Comparison of ENCODE assay signal across 8 cellular contexts in the genomic region with DNA sequence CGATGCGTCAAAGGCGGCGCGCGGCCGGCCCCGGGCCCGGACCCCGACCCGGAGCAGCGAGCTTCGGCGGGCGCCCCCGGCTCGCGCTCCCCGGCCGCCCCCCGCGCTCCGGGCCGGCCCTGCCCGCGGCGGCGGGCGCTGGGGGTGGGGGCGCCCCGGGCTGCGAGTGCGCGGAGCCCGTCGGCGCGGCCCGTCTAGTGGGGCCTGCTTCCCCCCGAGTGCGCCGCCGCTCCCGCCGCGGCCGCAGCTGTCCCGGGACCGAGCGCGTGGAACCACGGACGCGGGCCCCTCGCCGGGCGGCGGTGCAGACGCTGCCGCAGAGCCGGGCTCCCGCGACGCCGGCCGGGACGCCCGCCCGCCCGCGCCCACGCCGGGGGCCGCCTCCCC. TPM values are rescaled to one million over a fixed set of nuclear protein-coding genes. Genes with fewer than 3 reads are reported as not detected.
DNase-seq lines count a peak whose midpoint lies in the region; ATAC-seq, FAIRE-seq and TF ChIP-seq lines count a peak whose summit lies in the region.

No MANE protein-coding gene starts in this region.

- no peaks in the 10 kb centered on the region for H3K9me1 ChIP-seq in keratinocyte (ENCODE audit: control insufficient read depth, extremely low read depth, insufficient read depth, low read length)

- CTCF ChIA-PET in WTC11 (lab: Charles Lee), result interaction anchor here (1.5 to 3.3 kb wide), 3 partner anchors 133 to 146 kb away, joined by 3 to 32 read pairs (median 11); no protein-coding TSS in a partner anchor

- no peak overlapping the region for H2AFZ ChIP-seq in keratinocyte (ENCODE audit: control insufficient read depth, low read length)

- H3K4me1 ChIP-seq in keratinocyte (ENCODE audit: control insufficient read depth, extremely low read depth, insufficient read depth, low read length) (peaks cover 27% of the 10 kb centered on the region), tibial nerve (peaks cover 0 to 54% (median 37%) of the 10 kb centered on the region in 4 donors)

- TF ChIP-seq EP300 in tibial nerve (IDR thresholded peaks at IDR 0.05), result no peak

- H3K9me3 ChIP-seq in keratinocyte (ENCODE audit: control insufficient read depth, low read depth, low read length), result no peaks in the 10 kb centered on the region
- no peaks in the 10 kb centered on the region for H3K9me3 ChIP-seq in tibial nerve

- peaks cover 41% of the 10 kb centered on the region for H3K4me1 Mint-ChIP-seq in WTC11

- WGBS in tibial nerve, 2 donors, result 2% methylated on average over 18 of the region's 74 CpGs; no CpG with 5 or more reads in 1 of the 2 donors

- dilution Hi-C loops in keratinocyte (cut with MboI; ENCODE audit: extremely low pct_ligation_motif_present, low sequenced_read_pairs), result no loop called here

- H3K27me3 Mint-ChIP-seq in WTC11 (ENCODE audit: low read depth), result peaks cover 32% of the 10 kb centered on the region

- H3K27ac ChIP-seq in keratinocyte (ENCODE audit: control insufficient read depth, insufficient read depth, low read length), result no peak overlapping the region
- H3K27ac ChIP-seq in tibial nerve, result peak overlapping the region in 2 of 4 donors; percentile 70 to 87

- H3K4me3 Mint-ChIP-seq in WTC11, result peak overlapping the region; percentile 72

- no peak overlapping the region for H3K9ac ChIP-seq in keratinocyte (ENCODE audit: control insufficient read depth, extremely low read depth, insufficient read depth, low read length)

- H3K79me2 ChIP-seq in keratinocyte (ENCODE audit: control insufficient read depth, insufficient read depth, low read length), result peaks cover 13% of the 10 kb centered on the region

- DNase-seq in left cardiac atrium (peak; percentile 28), Right ventricle myocardium superior (no peak), WTC11 (ENCODE audit: low spot score) (no peak), keratinocyte (ENCODE audit: low read depth, low spot score) (no peak), tibial nerve (ENCODE audit: low spot score in 2 of 2) (no peak), GDM1 (lab: John Stamatoyannopoulos, UW) (no peak), G401 (ENCODE audit: low spot score) (no peak), H4 (ENCODE audit: low spot score) (no peak)

- TF ChIP-seq POLR2A in tibial nerve (IDR thresholded peaks at IDR 0.05), result no peak

- intact Hi-C loops in left cardiac atrium (cut with DNase I), result loop anchor here in 1 of 2 donors (5.0 to 10.0 kb wide), 2 partner anchors 134 to 139 kb away; no protein-coding TSS in a partner anchor
- intact Hi-C loops in Right ventricle myocardium superior (cut with DNase I), result loop anchor here (10.0 kb wide), 1 partner anchor 121 kb away; no protein-coding TSS in a partner anchor

- peaks cover 3% of the 10 kb centered on the region; the same call in 1 of the 2 replicates for H3K36me3 Mint-ChIP-seq in WTC11

- peak overlapping the region; percentile 46 to 64 (median 57) for H3K4me3 ChIP-seq in keratinocyte (ENCODE audit: control insufficient read depth in 2 of 3, extremely low read depth in 1 of 3, insufficient read depth in 2 of 3, low read depth in 1 of 3, low read length in 3 of 3)
- peak overlapping the region; percentile 51 to 89 (median 82) for H3K4me3 ChIP-seq in tibial nerve

- no peaks in the 10 kb centered on the region for H3K27me3 ChIP-seq in keratinocyte (ENCODE audit: control insufficient read depth, extremely low read depth, insufficient read depth, low read length)
- no peaks in the 10 kb centered on the region for H3K27me3 ChIP-seq in tibial nerve

- in situ Hi-C loops in G401 (cut with HindIII; ENCODE audit: low sequenced_read_pairs), result no loop called here

- no peak for ATAC-seq in left cardiac atrium
- ATAC-seq in Right ventricle myocardium superior (ENCODE audit: poor library complexity), result no peak
- ATAC-seq in WTC11, result no peak

- H3K36me3 ChIP-seq in keratinocyte (ENCODE audit: control insufficient read depth in 2 of 2, extremely low read depth in 1 of 2, insufficient read depth in 2 of 2, low read length in 2 of 2) (peaks cover 0 to 3% of the 10 kb centered on the region in 2 experiments), tibial nerve (peaks cover 0 to 10% (median 0%) of the 10 kb centered on the region in 3 donors)

- no peak overlapping the region for H3K27ac Mint-ChIP-seq in WTC11

- TF ChIP-seq CTCF in WTC11 (IDR thresholded peaks at IDR 0.05) (no peak), keratinocyte (optimal IDR thresholded peaks at IDR 0.05 in 1 of 3, IDR thresholded peaks at IDR 0.05 in 1 of 3, conservative IDR thresholded peaks at IDR 0.05 in 1 of 3; ENCODE audit: extremely low read depth in 1 of 3, insufficient read depth in 2 of 3, low read length in 3 of 3) (no peak), tibial nerve (IDR thresholded peaks at IDR 0.05) (no peak)

- POLR2A ChIA-PET in WTC11 (lab: Charles Lee), result interaction anchor here (0.7 to 2.1 kb wide), 2 partner anchors 68 to 158 kb away, joined by 3 to 4 read pairs; no protein-coding TSS in a partner anchor

- no peak overlapping the region for H3K4me2 ChIP-seq in keratinocyte (ENCODE audit: control insufficient read depth, extremely low read depth, insufficient read depth, low read depth, low read length)

- H3K9me3 Mint-ChIP-seq in WTC11, result no peaks in the 10 kb centered on the region

- FAIRE-seq in keratinocyte (lab: Jason Lieb, UNC), result no peak

- no peaks in the 10 kb centered on the region for H4K20me1 ChIP-seq in keratinocyte (ENCODE audit: control insufficient read depth, extremely low read depth, insufficient read depth, low read length)

TF ChIP-seq in WTC11, 78 proteins besides CTCF, POLR2A, EP300 and RAD21 (continues in another document):
- TF ChIP-seq ZNF396 (CRISPR knock-in tag; IDR thresholded peaks at IDR 0.05; ENCODE audit: borderline replicate concordance) (no peak), NR3C1 (CRISPR knock-in tag; conservative IDR thresholded peaks at IDR 0.05; ENCODE audit: low read depth) (no peak), STAT6 (CRISPR knock-in tag; conservative IDR thresholded peaks at IDR 0.05; ENCODE audit: low read depth) (no peak), ZBTB21 (CRISPR knock-in tag; IDR thresholded peaks at IDR 0.05; ENCODE audit: borderline replicate concordance) (no peak), ATF3 (CRISPR knock-in tag; conservative IDR thresholded peaks at IDR 0.05) (no peak), ZNF317 (CRISPR knock-in tag; IDR thresholded peaks at IDR 0.05; ENCODE audit: borderline replicate concordance, low read depth) (no peak), OVOL2 (CRISPR knock-in tag; IDR thresholded peaks at IDR 0.05; ENCODE audit: borderline replicate concordance) (no peak), SMAD4 (CRISPR knock-in tag; IDR thresholded peaks at IDR 0.05) (no peak), ZNF671 (CRISPR knock-in tag; IDR thresholded peaks at IDR 0.05) (no peak), SOX15 (CRISPR knock-in tag; IDR thresholded peaks at IDR 0.05) (no peak), NFATC4 (CRISPR knock-in tag; IDR thresholded peaks at IDR 0.05) (no peak), EMX1 (CRISPR knock-in tag; IDR thresholded peaks at IDR 0.05) (no peak)

RNA-seq across cellular contexts. Expression of gene ADCY9, which starts 0.3 kb away (rescaled TPM):
- total RNA-seq in left cardiac atrium, result 10 to 100 TPM; 22.6 to 25.9 TPM
- total RNA-seq in Right ventricle myocardium superior, result 44.8 TPM
- total RNA-seq in WTC11 (2021), result 9.5 to 11.5 TPM (median 10.0 TPM) in 3 replicates
- polyA plus RNA-seq in keratinocyte, result 2.9 to 7.6 TPM (median 3.0 TPM) in 3 replicates
- polyA plus RNA-seq in keratinocyte (2011; ENCODE audit: low read depth), result 4.6 TPM
- polyA plus RNA-seq in keratinocyte (2011; cell fraction: cytosol; rRNA removed), result 3.8 and 4.9 TPM in 2 replicates
- 15.8 and 17.2 TPM in 2 replicates for polyA plus RNA-seq in keratinocyte (2011; cell fraction: nucleus; rRNA removed)
- 7.5 and 8.0 TPM in 2 replicates for polyA plus RNA-seq in keratinocyte (2012; ENCODE audit: low replicate concordance)
- polyA minus RNA-seq in keratinocyte, result 9.2 to 34.7 TPM (median 10.9 TPM) in 3 replicates
- 21.1 TPM for polyA minus RNA-seq in keratinocyte (2011; cell fraction: cytosol; rRNA and poly(A)+ RNA removed)
- 27.3 and 28.2 TPM in 2 replicates for polyA minus RNA-seq in keratinocyte (2011; cell fraction: nucleus; rRNA and poly(A)+ RNA removed)
- total RNA-seq in tibial nerve, result 10 to 100 TPM; 19.0 to 32.7 (median 29.6) TPM
- total RNA-seq in G401 (2014; rRNA removed; shearing (Covaris generic)), result 2.6 and 8.9 TPM in 2 replicates
- total RNA-seq in H4 (2014; rRNA removed; shearing (Covaris generic)), result 3.9 and 5.1 TPM in 2 replicates
